ENCODE assay signal across 9 cellular contexts in the genomic region with DNA sequence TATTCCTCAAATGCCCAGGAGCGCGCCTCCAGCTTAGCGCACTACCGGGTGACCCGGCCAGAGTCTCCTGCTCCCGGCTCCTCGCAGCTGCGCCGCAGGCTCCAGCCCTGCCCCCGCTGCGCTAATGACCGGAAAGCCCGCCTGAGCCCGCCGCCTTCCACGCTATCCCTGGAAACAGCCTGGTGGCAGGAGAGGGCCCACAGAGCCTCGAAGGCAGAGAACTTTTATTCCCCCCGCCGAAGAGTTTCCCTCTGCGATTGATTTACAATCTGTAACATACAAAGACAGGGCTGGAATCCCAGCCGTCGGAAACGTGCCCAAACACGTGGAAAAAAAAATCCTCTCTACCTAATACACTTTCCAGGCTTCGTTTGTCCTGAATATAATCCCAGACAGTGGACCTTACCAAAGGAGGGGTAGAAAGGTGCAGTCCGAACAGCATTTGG. TPM values are rescaled to one million over a fixed set of nuclear protein-coding genes. Genes with fewer than 3 reads are reported as not detected.
DNase-seq lines count a peak whose midpoint lies in the region; ATAC-seq lines count a peak whose summit lies in the region.
"Had no signal": no experiment of that assay in that cellular context is flagged by ENCODE, and none has a peak within 500 bp of the region (broad histone marks: within the 10 kb centered on the region; RNA-seq: fewer than 3 reads in every experiment).

No MANE protein-coding gene starts in this region.

- no peak overlapping the region for H3K27ac Mint-ChIP-seq in immature natural killer cell

- H3K4me3 ChIP-seq in right cardiac atrium (ENCODE audit: low read length), result peak overlapping the region; percentile 44
- peak overlapping the region in 4 of 7 experiments; percentile 3 to 35 (median 28) for H3K4me3 ChIP-seq in skin epidermis

- no peaks in the 10 kb centered on the region for H3K9me3 Mint-ChIP-seq in immature natural killer cell

- H3K9me3 ChIP-seq in right cardiac atrium (ENCODE audit: control insufficient read depth, low read length), result no peaks in the 10 kb centered on the region

- H3K4me1 Mint-ChIP-seq in immature natural killer cell, result peaks cover 24 to 39% of the 10 kb centered on the region in 2 donors

- H3K4me1 ChIP-seq in right cardiac atrium (ENCODE audit: control insufficient read depth, insufficient read depth, low read length), result no peaks in the 10 kb centered on the region

- peak overlapping the region in 2 of 5 donors; percentile 37 to 44 for H3K4me3 Mint-ChIP-seq in immature natural killer cell

- peaks cover 29 to 49% (median 36%) of the 10 kb centered on the region in 3 donors for H3K27me3 Mint-ChIP-seq in immature natural killer cell (ENCODE audit: low read depth in 3 of 3)

- H3K36me3 Mint-ChIP-seq in immature natural killer cell, result no peaks in the 10 kb centered on the region

- H3K27ac ChIP-seq in right cardiac atrium (ENCODE audit: low read length) (no peak overlapping the region), skin epidermis (peak overlapping the region in 1 of 21 experiments; percentile 10), substantia nigra (ENCODE audit: low read depth, low read length, poor library complexity, severe bottlenecking) (no peak overlapping the region)

- peak; percentile 55 for DNase-seq in DMS79 treated with DMSO at 0.1 percent for 48 hours (lab: John Stamatoyannopoulos, UW)
- no peak for DNase-seq in DMS79 (lab: John Stamatoyannopoulos, UW)
- peak; percentile 66 for DNase-seq in SW480 (ENCODE audit: low spot score)
- DNase-seq in right cardiac atrium, result peak; percentile 55 to 80 (median 78)
- DNase-seq in substantia nigra (lab: John Stamatoyannopoulos, UW), result no peak
- no peak for DNase-seq in immature natural killer cell
- DNase-seq: NCI-H524 treated with DMSO at 0.1 percent for 48 hours had no signal

- intact Hi-C loops in right cardiac atrium (cut with DNase I), result no loop called here

- WGBS in right cardiac atrium, result 2% methylated on average over 26 of the region's 26 CpGs

- peak; percentile 69 to 71 for ATAC-seq in right cardiac atrium
- no peak for ATAC-seq in HG02763 (IDR thresholded peaks at IDR 0.05; ENCODE audit: unreplicated experiment)

- no peaks in the 10 kb centered on the region for H3K27me3 ChIP-seq in right cardiac atrium (ENCODE audit: control insufficient read depth, insufficient read depth)

RNA-seq across cellular contexts. Expression of a gene that starts 1.5 kb away (rescaled TPM):
- total RNA-seq in right cardiac atrium, result not detected
- polyA plus RNA-seq in right cardiac atrium (0.07 TPM), immature natural killer cell (not detected)

RNA-seq across cellular contexts. Expression of a gene that starts 39.4 kb away (rescaled TPM):
- 10 to 100 TPM; 68.6 to 85.7 (median 74.5) TPM for total RNA-seq in right cardiac atrium
- polyA plus RNA-seq in right cardiac atrium (67.8 TPM), immature natural killer cell (10 to 100 TPM; 56.9 to 73.5 (median 62.6) TPM)

Comparison
In these comparisons a context has a peak if more than half of its experiments do, and no peak if none do; other contexts are left out.
1. DNase-seq: peak in DMS79 treated with DMSO at 0.1 percent for 48 hours (single experiment), SW480 (single experiment) and right cardiac atrium (3 of 3); none in DMS79 (single experiment), substantia nigra (0 of 49) and immature natural killer cell (0 of 3).